Comparison of ENCODE assay signal across 11 cellular contexts in the genomic region with DNA sequence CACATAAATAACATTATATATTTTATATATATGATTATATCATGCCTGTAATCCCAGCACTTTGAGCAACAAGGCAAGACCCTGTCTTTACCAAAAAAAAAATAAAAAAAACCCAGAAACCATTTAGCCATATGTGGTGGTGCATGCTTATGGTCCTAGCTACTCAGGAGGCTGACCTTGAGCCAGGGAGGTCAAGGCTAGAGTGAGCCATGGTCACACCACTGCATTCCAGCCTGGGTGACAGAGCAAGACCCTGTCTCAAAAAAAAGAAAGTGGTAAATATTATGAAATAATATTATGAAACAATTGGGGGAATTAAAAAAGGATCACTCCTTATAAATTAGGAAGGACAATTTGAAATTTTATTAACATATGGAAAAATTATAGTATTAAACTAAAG.
"Had no signal": no experiment of that assay in that cellular context is flagged by ENCODE, and none has a peak within 500 bp of the region (broad histone marks: within the 10 kb centered on the region; RNA-seq: fewer than 3 reads in every experiment).

No MANE protein-coding gene starts in this region.

- H3K4me2 ChIP-seq: GM23338 had no signal

- DNase-seq: GM23248, GOT3, H7, H9, HCEC 1CT, HFFc6 had no signal

- H3K4me3 ChIP-seq: GM23248, GM23338, HAP-1 had no signal

- FAIRE-seq: H1, H54 had no signal

- H3K9me3 ChIP-seq: HAP-1 had no signal

- H3K27ac ChIP-seq: GM23248 had no signal

- ATAC-seq: GM23338, HCT116 had no signal

- H3K4me1 ChIP-seq: HAP-1 had no signal

- H3K9ac ChIP-seq: GM23248 had no signal

- H2AFZ ChIP-seq: GM23248, GM23338 had no signal
